Comparison of ENCODE assay signal across 1 cellular context in genomic region chr19:54209748-54210494, GRCh38.
TF ChIP-seq lines count a peak whose summit lies in the region.

No MANE protein-coding gene starts in this region.

TF ChIP-seq in HepG2, 621 proteins besides CTCF, POLR2A, EP300 and RAD21 (continued from another document and continues in another):
- TF ChIP-seq ZBTB33 (CRISPR knock-in tag; IDR thresholded peaks at IDR 0.05) (peak; percentile 35; the same call in 1 of the 2 replicates), ZMAT3 (CRISPR knock-in tag; conservative IDR thresholded peaks at IDR 0.05) (no peak), FOXJ3 (CRISPR knock-in tag; IDR thresholded peaks at IDR 0.05; ENCODE audit: borderline replicate concordance) (peak; percentile 65; the same call in 1 of the 2 replicates), FOXP4 (CRISPR knock-in tag; IDR thresholded peaks at IDR 0.05) (peak; percentile 81; the same call in 1 of the 2 replicates), ZNF788 (CRISPR knock-in tag; IDR thresholded peaks at IDR 0.05; ENCODE audit: borderline replicate concordance) (peak; percentile 78; the same call in 1 of the 2 replicates), ZNF281 (CRISPR knock-in tag; IDR thresholded peaks at IDR 0.05; ENCODE audit: borderline replicate concordance) (peak; percentile 62; the same call in 1 of the 2 replicates), POLR2G (IDR thresholded peaks at IDR 0.05; ENCODE audit: low read depth, low read length) (0 out of 2 replicates have a peak, but pooled peaks have one; percentile 11), HMGXB4 (CRISPR knock-in tag; IDR thresholded peaks at IDR 0.05; ENCODE audit: borderline replicate concordance in 1 of 2, low read depth in 1 of 2) (peak in 1 of 2 experiments; percentile 38; a peak in 1 of 4 replicates), IKZF5 (CRISPR knock-in tag; IDR thresholded peaks at IDR 0.05) (0 out of 2 replicates have a peak, but pooled peaks have one; percentile 18), SOX6 (IDR thresholded peaks at IDR 0.05) (no peak), SOX6 (CRISPR knock-in tag; IDR thresholded peaks at IDR 0.05) (peak; percentile 72; the same call in 1 of the 2 replicates), TEF (CRISPR knock-in tag; IDR thresholded peaks at IDR 0.05) (no peak), ZNF503 (CRISPR knock-in tag; IDR thresholded peaks at IDR 0.05) (peak; percentile 18; the same call in 1 of the 2 replicates), HOXA9 (CRISPR knock-in tag; IDR thresholded peaks at IDR 0.05; ENCODE audit: borderline replicate concordance) (0 out of 2 replicates have a peak, but pooled peaks have one; percentile 12), MXD4 (CRISPR knock-in tag; IDR thresholded peaks at IDR 0.05) (peak; percentile 39; the same call in 1 of the 2 replicates), ERF (CRISPR knock-in tag; IDR thresholded peaks at IDR 0.05) (0 out of 2 replicates have a peak, but pooled peaks have one; percentile 14), ZKSCAN5 (CRISPR knock-in tag; IDR thresholded peaks at IDR 0.05) (0 out of 2 replicates have a peak, but pooled peaks have one; percentile 51), ZNF205 (CRISPR knock-in tag; IDR thresholded peaks at IDR 0.05) (peak; percentile 59; the same call in 1 of the 2 replicates), ISL2 (CRISPR knock-in tag; IDR thresholded peaks at IDR 0.05) (peak; percentile 65), RXRB (CRISPR knock-in tag; IDR thresholded peaks at IDR 0.05; ENCODE audit: borderline replicate concordance) (peak; percentile 93), ZNF280B (CRISPR knock-in tag; IDR thresholded peaks at IDR 0.05; ENCODE audit: borderline replicate concordance) (no peak), HNF1A (IDR thresholded peaks at IDR 0.05; ENCODE audit: low read depth) (peak; percentile 70; the same call in 1 of the 2 replicates), HNF1A (CRISPR knock-in tag; IDR thresholded peaks at IDR 0.05; ENCODE audit: borderline replicate concordance) (peak; percentile 83; the same call in 1 of the 2 replicates), FOXK1 (CRISPR knock-in tag; IDR thresholded peaks at IDR 0.05; ENCODE audit: borderline replicate concordance, low read depth) (peak; percentile 49; the same call in 1 of the 2 replicates), SP1 (IDR thresholded peaks at IDR 0.05) (no peak), SP1 (CRISPR knock-in tag; IDR thresholded peaks at IDR 0.05) (0 out of 2 replicates have a peak, but pooled peaks have one; percentile 26), ZNF430 (CRISPR knock-in tag; IDR thresholded peaks at IDR 0.05) (0 out of 2 replicates have a peak, but pooled peaks have one; percentile 46), ZSCAN9 (CRISPR knock-in tag; IDR thresholded peaks at IDR 0.05; ENCODE audit: borderline replicate concordance) (peak; percentile 70; the same call in 1 of the 2 replicates), IKZF4 (CRISPR knock-in tag; IDR thresholded peaks at IDR 0.05; ENCODE audit: borderline replicate concordance, low read depth, not compliant biosample characterization) (no peak), ZHX1 (CRISPR knock-in tag; IDR thresholded peaks at IDR 0.05; ENCODE audit: low read depth) (no peak), HDAC2 (CRISPR knock-in tag; IDR thresholded peaks at IDR 0.05) (peak; percentile 94), HMG20A (CRISPR knock-in tag; IDR thresholded peaks at IDR 0.05; ENCODE audit: borderline replicate concordance) (peak; percentile 79; the same call in 1 of the 2 replicates)
